In genomic region chr17:49191917-49192741, GRCh38 we compare ENCODE assay signal across 9 cellular contexts. TPM values are rescaled to one million over a fixed set of nuclear protein-coding genes. Genes with fewer than 3 reads are reported as not detected.
DNase-seq lines count a peak whose midpoint lies in the region; ATAC-seq and TF ChIP-seq lines count a peak whose summit lies in the region.
"Had no signal": no experiment of that assay in that cellular context is flagged by ENCODE, and none has a peak within 500 bp of the region (broad histone marks: within the 10 kb centered on the region; RNA-seq: fewer than 3 reads in every experiment).

No MANE protein-coding gene starts in this region.

- TF ChIP-seq POLR2A in lower leg skin (IDR thresholded peaks at IDR 0.05): no peak

- 0% methylated on average over 41 to 52 of the region's 53 CpGs for WGBS in lower leg skin, 2 donors

- no peak for TF ChIP-seq CTCF in lower leg skin (IDR thresholded peaks at IDR 0.05)

- intact Hi-C loops in lower leg skin (cut with DNase I; ENCODE audit: low total_unique reads): no loop called here

- ATAC-seq in GM19397 (IDR thresholded peaks at IDR 0.05; ENCODE audit: unreplicated experiment) (peak; percentile 54), HG03565 (IDR thresholded peaks at IDR 0.05; ENCODE audit: unreplicated experiment) (peak; percentile 26)

- peak overlapping the region; percentile 84 for H3K4me3 ChIP-seq in lower leg skin (ENCODE audit: low read depth, poor library complexity, severe bottlenecking)

- DNase-seq in CD1c-positive myeloid dendritic cell (ENCODE audit: extremely low spot score): peak; percentile 95
- peak; percentile 87 for DNase-seq in NCI-H748 treated with DMSO at 0.1 percent for 48 hours (lab: John Stamatoyannopoulos, UW)
- peak; percentile 90 to 95 for DNase-seq in activated CD4-positive, alpha-beta T cell treated with anti-CD3 and anti-CD28 coated beads, Interleukin-2, amount 50 U/mL, for 4 hours
- peak; percentile 79 to 83 for DNase-seq in dermis microvascular lymphatic vessel endothelial cell (ENCODE audit: low read depth in 2 of 2)
- peak; percentile 95 to 99 for DNase-seq in lower leg skin (ENCODE audit: low spot score in 2 of 2)
- DNase-seq in stimulated activated CD4-positive, alpha-beta T cell treated with anti-CD3 and anti-CD28 coated beads, Interleukin-4, amount 100 ng/mL, for 48 hours (ENCODE audit: low read depth in 2 of 2): peak; percentile 83 to 95

RNA-seq across cellular contexts. Expression of gene GNGT2, which starts 18.2 kb away (rescaled TPM):
- total RNA-seq in dermis microvascular lymphatic vessel endothelial cell (1.1 and 2.4 TPM in 2 replicates), lower leg skin (1 to 10 TPM in 2 of 4 donors, not detected in 2; 1.1 to 1.7 TPM)

RNA-seq across cellular contexts. Expression of gene ABI3, which starts 18.4 kb away (rescaled TPM):
- total RNA-seq in dermis microvascular lymphatic vessel endothelial cell: 10.0 and 16.9 TPM in 2 replicates
- total RNA-seq in lower leg skin: 1 to 10 TPM; 1.6 to 5.4 (median 4.7) TPM

RNA-seq across cellular contexts. Expression of gene PHOSPHO1, which starts 38.5 kb away (rescaled TPM):
- total RNA-seq in dermis microvascular lymphatic vessel endothelial cell (under 0.01 TPM in 1 of 2 replicates, not detected in the other), lower leg skin (under 1 TPM in 2 of 4 donors, not detected in 2; 0.34 to 0.36 TPM)

RNA-seq across cellular contexts. Expression of gene B4GALNT2, which starts 59.6 kb away (rescaled TPM):
- under 0.01 TPM in 1 of 2 replicates, not detected in the other for total RNA-seq in dermis microvascular lymphatic vessel endothelial cell
- total RNA-seq in lower leg skin: under 1 TPM; 0.04 to 0.98 (median 0.80) TPM
- total RNA-seq: pulmonary artery endothelial cell had no signal

Comparison
In these comparisons a context has a peak if more than half of its experiments do, and no peak if none do; other contexts are left out.
1. Peak in every context shown above with its lines: DNase-seq, ATAC-seq and H3K4me3 ChIP-seq.